8 cellular contexts compared by ENCODE assay signal in genomic region chr6:88982720-88983119, GRCh38. TPM values are rescaled to one million over a fixed set of nuclear protein-coding genes. Genes with fewer than 3 reads are reported as not detected.
DNase-seq lines count a peak whose midpoint lies in the region; ATAC-seq, FAIRE-seq and TF ChIP-seq lines count a peak whose summit lies in the region.

No MANE protein-coding gene starts in this region.

- H2AFZ ChIP-seq in keratinocyte (ENCODE audit: control insufficient read depth, low read length), result no peak overlapping the region

- no peak for FAIRE-seq in keratinocyte (lab: Jason Lieb, UNC)

- dilution Hi-C loops in keratinocyte (cut with MboI; ENCODE audit: extremely low pct_ligation_motif_present, low sequenced_read_pairs), result no loop called here

- no peaks in the 10 kb centered on the region for H4K20me1 ChIP-seq in keratinocyte (ENCODE audit: control insufficient read depth, extremely low read depth, insufficient read depth, low read length)

- H3K27me3 ChIP-seq in keratinocyte (ENCODE audit: control insufficient read depth, extremely low read depth, insufficient read depth, low read length), result no peaks in the 10 kb centered on the region

- H3K9me3 ChIP-seq in keratinocyte (ENCODE audit: control insufficient read depth, low read depth, low read length), result no peaks in the 10 kb centered on the region

- DNase-seq in AG20443 (ENCODE audit: low spot score) (peak; percentile 87), KG1 (lab: John Stamatoyannopoulos, UW) (peak; percentile 28), OCI-M2 (lab: John Stamatoyannopoulos, UW; ENCODE audit: unreplicated experiment) (peak; percentile 38), T47D (ENCODE audit: low read depth in 1 of 2, low spot score in 1 of 2) (peak; percentile 16 to 71), keratinocyte (ENCODE audit: low read depth, low spot score) (peak; percentile 30)
- DNase-seq in stimulated activated naive CD8-positive, alpha-beta T cell treated with anti-CD3 and anti-CD28 coated beads, Interleukin-15, Interleukin-2, amounts not matched to agents 100 U/mL and 50 U/mL, for 24 hours, result no peak

- H3K4me3 ChIP-seq in GM12875 (ENCODE audit: low read depth, low read length) (no peak overlapping the region), keratinocyte (ENCODE audit: control insufficient read depth in 2 of 3, extremely low read depth in 1 of 3, insufficient read depth in 2 of 3, low read depth in 1 of 3, low read length in 3 of 3) (no peak overlapping the region)

- peak; percentile 88 for ATAC-seq in stimulated activated naive CD8-positive, alpha-beta T cell treated with anti-CD3 and anti-CD28 coated beads, Interleukin-15, Interleukin-2, amounts not matched to agents 100 U/mL and 50 U/mL, for 24 hours
- ATAC-seq in HG02973 (IDR thresholded peaks at IDR 0.05; ENCODE audit: unreplicated experiment), result no peak

- H3K27ac ChIP-seq in keratinocyte (ENCODE audit: control insufficient read depth, insufficient read depth, low read length), result no peak overlapping the region

- in situ Hi-C loops in T47D (cut with HindIII; ENCODE audit: low pct_unique_long_range_greater_than_20kb, low sequenced_read_pairs), result no loop called here

- no peaks in the 10 kb centered on the region for H3K36me3 ChIP-seq in keratinocyte (ENCODE audit: control insufficient read depth in 2 of 2, extremely low read depth in 1 of 2, insufficient read depth in 2 of 2, low read length in 2 of 2)

- H3K4me2 ChIP-seq in keratinocyte (ENCODE audit: control insufficient read depth, extremely low read depth, insufficient read depth, low read depth, low read length), result no peak overlapping the region

- H3K9ac ChIP-seq in keratinocyte (ENCODE audit: control insufficient read depth, extremely low read depth, insufficient read depth, low read length), result no peak overlapping the region

- peak; percentile 24; the same call in 1 of the 2 replicates for TF ChIP-seq CTCF in GM12875 (IDR thresholded peaks at IDR 0.05; ENCODE audit: borderline replicate concordance, insufficient read depth, low read depth, low read length)
- TF ChIP-seq CTCF in keratinocyte (optimal IDR thresholded peaks at IDR 0.05 in 1 of 3, IDR thresholded peaks at IDR 0.05 in 1 of 3, conservative IDR thresholded peaks at IDR 0.05 in 1 of 3; ENCODE audit: extremely low read depth in 1 of 3, insufficient read depth in 2 of 3, low read length in 3 of 3), result peak in 2 of 3 experiments; percentile 48 to 63

- H3K9me1 ChIP-seq in keratinocyte (ENCODE audit: control insufficient read depth, extremely low read depth, insufficient read depth, low read length), result no peaks in the 10 kb centered on the region

- H3K79me2 ChIP-seq in keratinocyte (ENCODE audit: control insufficient read depth, insufficient read depth, low read length), result no peaks in the 10 kb centered on the region

- no peaks in the 10 kb centered on the region for H3K4me1 ChIP-seq in keratinocyte (ENCODE audit: control insufficient read depth, extremely low read depth, insufficient read depth, low read length)

RNA-seq across cellular contexts. Expression of gene RNGTT, which starts 19.3 kb away (rescaled TPM):
- polyA plus RNA-seq in keratinocyte, result 6.3 to 9.7 TPM (median 7.4 TPM) in 3 replicates
- polyA plus RNA-seq in keratinocyte (2011; ENCODE audit: low read depth), result 8.8 TPM
- polyA plus RNA-seq in keratinocyte (2011; cell fraction: cytosol; rRNA removed), result 4.6 and 7.8 TPM in 2 replicates
- 7.6 and 10.4 TPM in 2 replicates for polyA plus RNA-seq in keratinocyte (2011; cell fraction: nucleus; rRNA removed)
- polyA plus RNA-seq in keratinocyte (2012; ENCODE audit: low replicate concordance), result 5.9 and 10.3 TPM in 2 replicates
- polyA minus RNA-seq in keratinocyte, result 2.0 to 17.0 TPM (median 5.1 TPM) in 3 replicates
- 5.0 TPM for polyA minus RNA-seq in keratinocyte (2011; cell fraction: cytosol; rRNA and poly(A)+ RNA removed)
- 10.4 and 20.9 TPM in 2 replicates for polyA minus RNA-seq in keratinocyte (2011; cell fraction: nucleus; rRNA and poly(A)+ RNA removed)
